In genomic region chr2:64837116-64837704, GRCh38 we compare ENCODE assay signal across 14 cellular contexts.
DNase-seq lines count a peak whose midpoint lies in the region; FAIRE-seq and TF ChIP-seq lines count a peak whose summit lies in the region.
"Had no signal": no experiment of that assay in that cellular context is flagged by ENCODE, and none has a peak within 500 bp of the region (broad histone marks: within the 10 kb centered on the region; RNA-seq: fewer than 3 reads in every experiment).

No MANE protein-coding gene starts in this region.

- H3K4me3 Mint-ChIP-seq in activated naive CD4-positive, alpha-beta T cell treated with anti-CD3 and anti-CD28 coated beads, Interleukin-2, amount 50 U/mL, for 24 hours, result no peak overlapping the region
- no peak overlapping the region for H3K4me3 Mint-ChIP-seq in activated naive CD4-positive, alpha-beta T cell treated with anti-CD3 and anti-CD28 coated beads, Interleukin-2, amount 10 ng/mL, durations not matched to agents 7 days and 5 days
- no peak overlapping the region for H3K4me3 Mint-ChIP-seq in glutamatergic neuron (ENCODE audit: unreplicated experiment)
- H3K4me3 Mint-ChIP-seq: activated T-helper 1 cell treated with anti-CD3 and anti-CD28 coated beads, Interleukin-12 subunit alpha, Interleukin-12 subunit beta, Interleukin-2, Interleukin-4 antibody, amounts not matched to agents 30 ng/mL and 10 ng/mL and 1 ng/mL, durations not matched to agents 14 hours and 24 hours and 36 hours had no signal

- H3K4me1 ChIP-seq in hepatocyte (ENCODE audit: insufficient read depth) (peaks cover 4% of the 10 kb centered on the region), uterus (no peaks in the 10 kb centered on the region), tibial artery (peaks cover 0 to 30% (median 10%) of the 10 kb centered on the region in 4 donors)

- H3K4me1 Mint-ChIP-seq in activated naive CD4-positive, alpha-beta T cell treated with anti-CD3 and anti-CD28 coated beads, Interleukin-2, amount 50 U/mL, for 24 hours, result peaks cover 7% of the 10 kb centered on the region
- H3K4me1 Mint-ChIP-seq in activated naive CD4-positive, alpha-beta T cell treated with anti-CD3 and anti-CD28 coated beads, Interleukin-2, amount 10 ng/mL, durations not matched to agents 7 days and 5 days, result peaks cover 15% of the 10 kb centered on the region
- peaks cover 16% of the 10 kb centered on the region for H3K4me1 Mint-ChIP-seq in glutamatergic neuron (ENCODE audit: low read depth, unreplicated experiment)

- H2AFZ ChIP-seq in hepatocyte, result no peak overlapping the region

- 60% methylated on average over 8 of the region's 10 CpGs for WGBS in hepatocyte (ENCODE audit: low lambda C conversion rate, missing lambda C conversion rate)

- DNase-seq in activated naive CD4-positive, alpha-beta T cell treated with anti-CD3 and anti-CD28 coated beads, Interleukin-2, amount 10 ng/mL, durations not matched to agents 7 days and 5 days, result no peak
- DNase-seq in SW480 (ENCODE audit: low spot score) (peak; percentile 60), hepatocyte (ENCODE audit: low spot score) (no peak), urothelium cell line (ENCODE audit: low spot score) (peak; percentile 69), glutamatergic neuron (no peak), uterus (no peak), tibial artery (no peak)
- DNase-seq: activated CD4-positive, CD25-positive, alpha-beta regulatory T cell; cerebellar nuclear complex; mesendoderm; NCI-H2171 treated with DMSO at 0.1 percent for 48 hours had no signal

- H3K27me3 ChIP-seq in hepatocyte (no peaks in the 10 kb centered on the region), uterus (no peaks in the 10 kb centered on the region), tibial artery (no peaks in the 10 kb centered on the region)
- H3K27me3 ChIP-seq: Peyer's patch had no signal

- no peaks in the 10 kb centered on the region for H3K9me2 ChIP-seq in hepatocyte (replicated peaks; ENCODE audit: insufficient read depth)

- H3K27me3 Mint-ChIP-seq in activated naive CD4-positive, alpha-beta T cell treated with anti-CD3 and anti-CD28 coated beads, Interleukin-2, amount 50 U/mL, for 24 hours, result no peaks in the 10 kb centered on the region
- peaks cover 17% of the 10 kb centered on the region for H3K27me3 Mint-ChIP-seq in activated naive CD4-positive, alpha-beta T cell treated with anti-CD3 and anti-CD28 coated beads, Interleukin-2, amount 10 ng/mL, durations not matched to agents 7 days and 5 days
- peaks cover 9% of the 10 kb centered on the region for H3K27me3 Mint-ChIP-seq in glutamatergic neuron (ENCODE audit: unreplicated experiment)

- H3K4me2 ChIP-seq in hepatocyte, result no peak overlapping the region

- H3K4me3 ChIP-seq in hepatocyte, result no peak overlapping the region
- no peak overlapping the region for H3K4me3 ChIP-seq in uterus
- no peak overlapping the region for H3K4me3 ChIP-seq in tibial artery
- H3K4me3 ChIP-seq: Peyer's patch had no signal

- H3K27ac ChIP-seq in hepatocyte (peak overlapping the region; percentile 69), uterus (no peak overlapping the region), tibial artery (no peak overlapping the region)
- H3K27ac ChIP-seq: Peyer's patch had no signal

- intact Hi-C loops in uterus (cut with DNase I; ENCODE audit: low total_unique reads), result no loop called here
- intact Hi-C loops in tibial artery (cut with DNase I; ENCODE audit: low total_unique reads), result loop anchor here (10.0 kb wide), 1 partner anchor 62 kb away; no protein-coding TSS in a partner anchor

- H3K36me3 Mint-ChIP-seq in activated naive CD4-positive, alpha-beta T cell treated with anti-CD3 and anti-CD28 coated beads, Interleukin-2, amount 50 U/mL, for 24 hours, result no peaks in the 10 kb centered on the region
- no peaks in the 10 kb centered on the region for H3K36me3 Mint-ChIP-seq in activated naive CD4-positive, alpha-beta T cell treated with anti-CD3 and anti-CD28 coated beads, Interleukin-2, amount 10 ng/mL, durations not matched to agents 7 days and 5 days
- H3K36me3 Mint-ChIP-seq in glutamatergic neuron (ENCODE audit: unreplicated experiment), result peaks cover 2% of the 10 kb centered on the region

- H3K9me3 ChIP-seq in hepatocyte (ENCODE audit: low read depth) (no peaks in the 10 kb centered on the region), uterus (no peaks in the 10 kb centered on the region), tibial artery (no peaks in the 10 kb centered on the region)
- H3K9me3 ChIP-seq: Peyer's patch had no signal

- no peaks in the 10 kb centered on the region for H3K79me2 ChIP-seq in hepatocyte

- TF ChIP-seq POLR2A in uterus (IDR thresholded peaks at IDR 0.05), result no peak

- CTCF ChIA-PET in activated naive CD4-positive, alpha-beta T cell treated with anti-CD3 and anti-CD28 coated beads, Interleukin-2, amount 10 ng/mL, durations not matched to agents 7 days and 5 days (lab: Charles Lee), result no interaction called here

- H3K9me3 Mint-ChIP-seq in activated naive CD4-positive, alpha-beta T cell treated with anti-CD3 and anti-CD28 coated beads, Interleukin-2, amount 50 U/mL, for 24 hours, result no peaks in the 10 kb centered on the region
- H3K9me3 Mint-ChIP-seq in activated naive CD4-positive, alpha-beta T cell treated with anti-CD3 and anti-CD28 coated beads, Interleukin-2, amount 10 ng/mL, durations not matched to agents 7 days and 5 days, result no peaks in the 10 kb centered on the region
- H3K9me3 Mint-ChIP-seq in glutamatergic neuron (ENCODE audit: unreplicated experiment), result peaks cover 4% of the 10 kb centered on the region
- H3K9me3 Mint-ChIP-seq: activated T-helper 1 cell treated with anti-CD3 and anti-CD28 coated beads, Interleukin-12 subunit alpha, Interleukin-12 subunit beta, Interleukin-2, Interleukin-4 antibody, amounts not matched to agents 30 ng/mL and 10 ng/mL and 1 ng/mL, durations not matched to agents 14 hours and 24 hours and 36 hours had no signal

- no peaks in the 10 kb centered on the region for H3K36me3 ChIP-seq in hepatocyte (replicated peaks; ENCODE audit: insufficient read depth, low read depth)
- H3K36me3 ChIP-seq in uterus, result no peaks in the 10 kb centered on the region
- no peaks in the 10 kb centered on the region for H3K36me3 ChIP-seq in tibial artery
- H3K36me3 ChIP-seq: Peyer's patch had no signal

- FAIRE-seq in urothelium cell line (lab: Jason Lieb, UNC), result no peak

- TF ChIP-seq CTCF in hepatocyte (IDR thresholded peaks at IDR 0.05; ENCODE audit: poor library complexity) (no peak), glutamatergic neuron (IDR thresholded peaks at IDR 0.05; ENCODE audit: partially characterized antibody, unreplicated experiment) (no peak), uterus (IDR thresholded peaks at IDR 0.05) (no peak), tibial artery (IDR thresholded peaks at IDR 0.05) (no peak)

- H3K27ac Mint-ChIP-seq in activated naive CD4-positive, alpha-beta T cell treated with anti-CD3 and anti-CD28 coated beads, Interleukin-2, amount 50 U/mL, for 24 hours, result peak overlapping the region; percentile 43
- H3K27ac Mint-ChIP-seq in activated naive CD4-positive, alpha-beta T cell treated with anti-CD3 and anti-CD28 coated beads, Interleukin-2, amount 10 ng/mL, durations not matched to agents 7 days and 5 days, result no peak overlapping the region
- H3K27ac Mint-ChIP-seq in glutamatergic neuron (ENCODE audit: unreplicated experiment), result no peak overlapping the region
- H3K27ac Mint-ChIP-seq: activated T-helper 1 cell treated with anti-CD3 and anti-CD28 coated beads, Interleukin-12 subunit alpha, Interleukin-12 subunit beta, Interleukin-2, Interleukin-4 antibody, amounts not matched to agents 30 ng/mL and 10 ng/mL and 1 ng/mL, durations not matched to agents 14 hours and 24 hours and 36 hours had no signal

- H4K20me1 ChIP-seq in hepatocyte (ENCODE audit: insufficient read depth, poor library complexity, severe bottlenecking), result no peaks in the 10 kb centered on the region

Comparison
In these comparisons a context has a peak if more than half of its experiments do, and no peak if none do; other contexts are left out.
1. DNase-seq: peak in SW480 (single experiment) and urothelium cell line (single experiment); none in activated naive CD4-positive, alpha-beta T cell treated with anti-CD3 and anti-CD28 coated beads, Interleukin-2, amount 10 ng/mL, durations not matched to agents 7 days and 5 days (single experiment), hepatocyte (single experiment), glutamatergic neuron (single experiment), uterus (0 of 2) and tibial artery (0 of 2).